Comparison of ENCODE assay signal across 8 cellular contexts in genomic region chr12:58443273-58443980, GRCh38.
DNase-seq lines count a peak whose midpoint lies in the region; ATAC-seq and TF ChIP-seq lines count a peak whose summit lies in the region.

No MANE protein-coding gene starts in this region.

- peak overlapping the region; percentile 2 for H3K9ac ChIP-seq in adipocyte (ENCODE audit: low read length)

- ATAC-seq in GM19043 (IDR thresholded peaks at IDR 0.05; ENCODE audit: low read depth, unreplicated experiment) (peak; percentile 88), HG03439 (IDR thresholded peaks at IDR 0.05; ENCODE audit: unreplicated experiment) (peak; percentile 85), lower lobe of right lung (peak; percentile 13 to 25)

- no peaks in the 10 kb centered on the region for H3K9me3 Mint-ChIP-seq in T-helper 2 cell treated with Interferon-gamma antibody and Interleukin-4, amounts not matched to agents 5 μg/mL and 100 μg/mL, for 36 hours

- H3K9me3 ChIP-seq in adipocyte (ENCODE audit: control insufficient read depth, low read length) (no peaks in the 10 kb centered on the region), lower lobe of right lung (no peaks in the 10 kb centered on the region)

- no peak overlapping the region for H3K27ac ChIP-seq in lower lobe of right lung

- H3K27me3 ChIP-seq in adipocyte (replicated peaks; ENCODE audit: control insufficient read depth, insufficient read depth, low read length) = no peaks in the 10 kb centered on the region
- H3K27me3 ChIP-seq in lower lobe of right lung (ENCODE audit: low read depth) = no peaks in the 10 kb centered on the region

- DNase-seq in COR-L47 (lab: John Stamatoyannopoulos, UW) = peak; percentile 9
- peak; percentile 25 for DNase-seq in adipocyte (ENCODE audit: low read depth)
- DNase-seq in lower lobe of right lung = no peak
- DNase-seq in T-helper 2 cell treated with Interferon-gamma antibody and Interleukin-4, amounts not matched to agents 5 μg/mL and 100 μg/mL, for 36 hours (ENCODE audit: low spot score) = no peak
- no peak for DNase-seq in putamen (ENCODE audit: low spot score)
- no peak for DNase-seq in amniotic stem cell (lab: John Stamatoyannopoulos, UW)

- H3K36me3 ChIP-seq in adipocyte (ENCODE audit: control insufficient read depth, insufficient read depth, low read length, severe bottlenecking) (no peaks in the 10 kb centered on the region), lower lobe of right lung (no peaks in the 10 kb centered on the region)

- peaks cover 13% of the 10 kb centered on the region for H3K4me1 ChIP-seq in adipocyte (ENCODE audit: control insufficient read depth, insufficient read depth, low read length)
- H3K4me1 ChIP-seq in lower lobe of right lung = no peaks in the 10 kb centered on the region

- intact Hi-C loops in lower lobe of right lung (cut with DNase I) = no loop called here

- H3K4me1 Mint-ChIP-seq in T-helper 2 cell treated with Interferon-gamma antibody and Interleukin-4, amounts not matched to agents 5 μg/mL and 100 μg/mL, for 36 hours (ENCODE audit: low read depth) = no peaks in the 10 kb centered on the region

- no peak overlapping the region for H3K27ac Mint-ChIP-seq in T-helper 2 cell treated with Interferon-gamma antibody and Interleukin-4, amounts not matched to agents 5 μg/mL and 100 μg/mL, for 36 hours

- H3K27me3 Mint-ChIP-seq in T-helper 2 cell treated with Interferon-gamma antibody and Interleukin-4, amounts not matched to agents 5 μg/mL and 100 μg/mL, for 36 hours (ENCODE audit: low read depth) = peaks cover 6% of the 10 kb centered on the region

- TF ChIP-seq CTCF in lower lobe of right lung (IDR thresholded peaks at IDR 0.05) = peak; percentile 37

- no peak overlapping the region for H3K4me3 Mint-ChIP-seq in T-helper 2 cell treated with Interferon-gamma antibody and Interleukin-4, amounts not matched to agents 5 μg/mL and 100 μg/mL, for 36 hours

- H3K4me3 ChIP-seq in adipocyte (ENCODE audit: low read length) (no peak overlapping the region), lower lobe of right lung (no peak overlapping the region)

- H3K36me3 Mint-ChIP-seq in T-helper 2 cell treated with Interferon-gamma antibody and Interleukin-4, amounts not matched to agents 5 μg/mL and 100 μg/mL, for 36 hours (ENCODE audit: low read depth) = no peaks in the 10 kb centered on the region

Comparison
In these comparisons a context has a peak if more than half of its experiments do, and no peak if none do; other contexts are left out.
1. DNase-seq: peak in COR-L47 (single experiment) and adipocyte (single experiment); none in lower lobe of right lung (single experiment), T-helper 2 cell treated with Interferon-gamma antibody and Interleukin-4, amounts not matched to agents 5 μg/mL and 100 μg/mL, for 36 hours (single experiment), putamen (single experiment) and amniotic stem cell (single experiment).
2. ATAC-seq: peak in every context shown above with its lines; median percentile 88 in GM19043; 85 in HG03439; 19 in lower lobe of right lung.